Comparison of ENCODE assay signal across 1 cellular context in genomic region chr12:118055144-118055557, GRCh38.
TF ChIP-seq lines count a peak whose summit lies in the region.

No MANE protein-coding gene starts in this region.

TF ChIP-seq in WTC11, 78 proteins besides CTCF, POLR2A, EP300 and RAD21 (continued from another document):
- TF ChIP-seq AFF4 (CRISPR knock-in tag; IDR thresholded peaks at IDR 0.05; ENCODE audit: borderline replicate concordance) = no peak
TF ChIP-seq in WTC11: peak in this region for 0.
